In the genomic region with DNA sequence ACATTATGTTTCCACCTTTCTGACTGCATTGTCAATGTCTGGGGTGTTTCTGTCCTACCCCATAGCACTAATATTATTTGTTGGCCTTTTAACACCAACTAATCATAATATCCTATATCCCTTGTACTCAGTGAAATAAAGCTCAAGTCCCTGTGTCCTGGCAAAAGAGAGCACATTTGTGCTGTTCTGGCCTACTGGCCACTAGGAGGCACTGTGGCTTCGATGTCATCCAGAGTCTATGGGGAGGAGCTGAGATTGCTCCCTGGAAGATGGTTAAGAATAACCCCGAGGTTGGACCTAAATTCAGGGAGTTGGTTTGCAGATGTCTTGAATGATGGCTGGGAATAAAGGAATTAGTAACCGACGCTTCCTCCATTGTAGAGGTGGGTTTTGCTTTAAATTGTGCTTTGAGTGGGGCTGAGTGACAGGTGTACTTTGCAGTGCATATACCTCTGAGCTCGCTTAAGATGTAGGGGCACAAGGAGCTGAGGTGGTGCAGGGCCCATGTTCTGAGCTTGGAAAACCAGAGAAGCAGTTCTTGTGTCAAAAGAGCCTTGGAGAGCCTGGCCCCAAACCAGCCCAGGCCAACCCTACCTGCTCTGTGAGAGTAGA, we compare ENCODE assay signal across 8 cellular contexts.
DNase-seq lines count a peak whose midpoint lies in the region; ATAC-seq and TF ChIP-seq lines count a peak whose summit lies in the region.

No MANE protein-coding gene starts in this region.

- H3K27ac ChIP-seq in C4-2B (no peak overlapping the region), caudate nucleus (ENCODE audit: low read depth, low read length) (no peak overlapping the region)

- DNase-seq in RKO (ENCODE audit: low spot score) (peak; percentile 98), islet precursor cell (peak; percentile 73), caudate nucleus (lab: John Stamatoyannopoulos, UW) (no peak)
- DNase-seq in activated naive CD4-positive, alpha-beta T cell treated with anti-CD3 and anti-CD28 coated beads, Interleukin-2, amount 50 U/mL, for 16 hours = peak; percentile 53
- peak; percentile 17 to 19 for DNase-seq in stimulated activated CD8-positive, alpha-beta memory T cell treated with anti-CD3 and anti-CD28 coated beads, Interleukin-15, amount 100 ng/mL, for 48 hours (ENCODE audit: low read depth in 2 of 2)

- ATAC-seq in GM18868 (IDR thresholded peaks at IDR 0.05; ENCODE audit: unreplicated experiment) = peak; percentile 89
- peak; percentile 80 for ATAC-seq in HG03045 (IDR thresholded peaks at IDR 0.05; ENCODE audit: unreplicated experiment)

- TF ChIP-seq CTCF in C4-2B (conservative IDR thresholded peaks at IDR 0.05) = peak; percentile 98

Comparison
In these comparisons a context has a peak if more than half of its experiments do, and no peak if none do; other contexts are left out.
1. DNase-seq: peak in RKO (single experiment), activated naive CD4-positive, alpha-beta T cell treated with anti-CD3 and anti-CD28 coated beads, Interleukin-2, amount 50 U/mL, for 16 hours (single experiment), islet precursor cell (single experiment) and stimulated activated CD8-positive, alpha-beta memory T cell treated with anti-CD3 and anti-CD28 coated beads, Interleukin-15, amount 100 ng/mL, for 48 hours (2 of 2); none in caudate nucleus (0 of 61).